In genomic region chr16:57899771-57900661, GRCh38 we compare ENCODE assay signal across 8 cellular contexts.
DNase-seq lines count a peak whose midpoint lies in the region; ATAC-seq and TF ChIP-seq lines count a peak whose summit lies in the region.

No MANE protein-coding gene starts in this region.

- no peaks in the 10 kb centered on the region for H4K20me1 ChIP-seq in neural cell (ENCODE audit: insufficient read depth)

- no peak overlapping the region for H3K4me3 Mint-ChIP-seq in Caco-2 (ENCODE audit: unreplicated experiment)

- intact Hi-C loops in Caco-2 (cut with micrococcal nuclease; ENCODE audit: unreplicated experiment), result loop anchor here (1.0 to 5.0 kb wide), 2 partner anchors 100 to 227 kb away; partner anchors contain the start of genes CFAP20 and ZNF319

- no peak overlapping the region for H3K27ac ChIP-seq in neural cell (ENCODE audit: low read length)

- H3K27ac Mint-ChIP-seq in Caco-2 (ENCODE audit: unreplicated experiment), result no peak overlapping the region

- TF ChIP-seq CTCF in Caco-2 (IDR thresholded peaks at IDR 0.05; ENCODE audit: insufficient read depth in 1 of 2, low read depth in 1 of 2, low read length in 1 of 2, severe bottlenecking in 1 of 2, unreplicated experiment in 1 of 2) (peak; percentile 92 to 96), neural cell (IDR thresholded peaks at IDR 0.05; ENCODE audit: poor library complexity, severe bottlenecking) (peak; percentile 88)

- H3K79me2 ChIP-seq in neural cell (replicated peaks; ENCODE audit: insufficient read depth, low read length), result no peaks in the 10 kb centered on the region

- no peak overlapping the region for H2AFZ ChIP-seq in neural cell (ENCODE audit: low read depth, low read length)

- H3K4me2 ChIP-seq in neural cell (ENCODE audit: low read length), result no peak overlapping the region

- ATAC-seq in stimulated activated naive CD8-positive, alpha-beta T cell treated with anti-CD3 and anti-CD28 coated beads, Interleukin-15, Interleukin-2, amounts not matched to agents 100 U/mL and 50 U/mL, for 24 hours, result peak; percentile 76
- no peak for ATAC-seq in GM19328 (IDR thresholded peaks at IDR 0.05; ENCODE audit: unreplicated experiment)

- DNase-seq in Caco-2 (peak; percentile 83 to 84), HT1080 (ENCODE audit: low read depth) (peak; percentile 49), OCI-M1 (lab: John Stamatoyannopoulos, UW) (peak; percentile 73), activated T-cell treated with anti-CD3 and anti-CD28 coated beads for 48 hours (ENCODE audit: low read depth) (peak; percentile 65), fibroblast of gingiva (ENCODE audit: low read depth) (peak; percentile 60)
- peak; percentile 81 for DNase-seq in stimulated activated naive CD8-positive, alpha-beta T cell treated with anti-CD3 and anti-CD28 coated beads, Interleukin-15, Interleukin-2, amounts not matched to agents 100 U/mL and 50 U/mL, for 24 hours

- CTCF ChIA-PET in Caco-2 (lab: Charles Lee), result interaction anchor here (1.1 kb wide), 2 partner anchors 32 to 41 kb away, joined by 5 to 8 read pairs; no protein-coding TSS in a partner anchor

- no peaks in the 10 kb centered on the region for H3K27me3 Mint-ChIP-seq in Caco-2 (ENCODE audit: insufficient read depth, unreplicated experiment)

- TF ChIP-seq RAD21 in neural cell (conservative IDR thresholded peaks at IDR 0.05), result peak; percentile 88

- TF ChIP-seq EP300 in neural cell (conservative IDR thresholded peaks at IDR 0.05; ENCODE audit: poor library complexity, severe bottlenecking), result no peak

- H3K9me3 ChIP-seq in Caco-2, result no peaks in the 10 kb centered on the region
- no peaks in the 10 kb centered on the region for H3K9me3 ChIP-seq in neural cell (ENCODE audit: low read length)

- no peaks in the 10 kb centered on the region for H3F3A ChIP-seq in neural cell (ENCODE audit: insufficient read depth, low read length, poor library complexity, severe bottlenecking)

- H3K4me3 ChIP-seq in Caco-2 (ENCODE audit: low read depth, low read length) (no peak overlapping the region), neural cell (ENCODE audit: low read length) (no peak overlapping the region)

- peaks cover 20% of the 10 kb centered on the region for H3K4me1 Mint-ChIP-seq in Caco-2 (ENCODE audit: low read depth, unreplicated experiment)

- POLR2A ChIA-PET in Caco-2 (lab: Charles Lee), result interaction anchor here (0.5 kb wide), 1 partner anchor 84 kb away, joined by 5 read pairs; no protein-coding TSS in a partner anchor

- no peaks in the 10 kb centered on the region for H3K36me3 ChIP-seq in Caco-2 (ENCODE audit: control insufficient read depth, insufficient read depth, low read length)
- no peaks in the 10 kb centered on the region for H3K36me3 ChIP-seq in neural cell (ENCODE audit: insufficient read depth, low read length)

- peaks cover 10% of the 10 kb centered on the region for H3K4me1 ChIP-seq in Caco-2

- no peaks in the 10 kb centered on the region for H3K27me3 ChIP-seq in Caco-2 (replicated peaks; ENCODE audit: control insufficient read depth, insufficient read depth, low read length)
- H3K27me3 ChIP-seq in neural cell (ENCODE audit: insufficient read depth, low read depth, low read length), result no peaks in the 10 kb centered on the region

- no peaks in the 10 kb centered on the region for H3K36me3 Mint-ChIP-seq in Caco-2 (ENCODE audit: insufficient read depth, unreplicated experiment)

- H3K9ac ChIP-seq in neural cell (ENCODE audit: low read length), result no peak overlapping the region

- BruUV-seq in Caco-2 (replicated peaks; lab: Mats Ljungman, UMichigan), result no TSS peak

- no peaks in the 10 kb centered on the region for H3K9me2 ChIP-seq in neural cell (ENCODE audit: insufficient read depth, low read length)

- H3K9me3 Mint-ChIP-seq in Caco-2 (ENCODE audit: unreplicated experiment), result no peaks in the 10 kb centered on the region

TF ChIP-seq in neural cell, 6 proteins besides CTCF, POLR2A, EP300 and RAD21:
- TF ChIP-seq SMC3 (conservative IDR thresholded peaks at IDR 0.05; ENCODE audit: poor library complexity) (peak; percentile 94), EZH2 (IDR thresholded peaks at IDR 0.05; ENCODE audit: borderline replicate concordance, insufficient read depth, low read length, poor library complexity, severe bottlenecking) (no peak), POLR2AphosphoS5 (IDR thresholded peaks at IDR 0.05) (no peak), REST (IDR thresholded peaks at IDR 0.05; ENCODE audit: borderline replicate concordance) (no peak), MXI1 (conservative IDR thresholded peaks at IDR 0.05; ENCODE audit: poor library complexity, severe bottlenecking) (peak; percentile 39), TAF1 (IDR thresholded peaks at IDR 0.05; ENCODE audit: low read depth) (no peak)
